Comparison of ENCODE assay signal across 1 cellular context in genomic region chr6:163414117-163414366, GRCh38.
TF ChIP-seq lines count a peak whose summit lies in the region.

No MANE protein-coding gene starts in this region.

TF ChIP-seq in HepG2, 621 proteins besides CTCF, POLR2A, EP300 and RAD21 (continued from another document and continues in another):
- TF ChIP-seq ATF1 (CRISPR knock-in tag; IDR thresholded peaks at IDR 0.05) (no peak), ZNF556 (CRISPR knock-in tag; IDR thresholded peaks at IDR 0.05; ENCODE audit: borderline replicate concordance) (no peak), RFXANK (CRISPR knock-in tag; IDR thresholded peaks at IDR 0.05) (no peak), TAF1 (CRISPR knock-in tag; IDR thresholded peaks at IDR 0.05) (peak; percentile 3; the same call in 1 of the 2 replicates), ZNF75D (CRISPR knock-in tag; IDR thresholded peaks at IDR 0.05; ENCODE audit: borderline replicate concordance) (no peak), ZNF235 (CRISPR knock-in tag; IDR thresholded peaks at IDR 0.05; ENCODE audit: borderline replicate concordance) (no peak), KDM2A (CRISPR knock-in tag; IDR thresholded peaks at IDR 0.05; ENCODE audit: borderline replicate concordance, low read depth) (no peak), ZC3H4 (CRISPR knock-in tag; IDR thresholded peaks at IDR 0.05; ENCODE audit: borderline replicate concordance) (no peak), SP5 (CRISPR knock-in tag; IDR thresholded peaks at IDR 0.05; ENCODE audit: borderline replicate concordance, low read depth) (no peak), DBP (CRISPR knock-in tag; IDR thresholded peaks at IDR 0.05; ENCODE audit: not compliant biosample characterization) (no peak), KAT8 (CRISPR knock-in tag; IDR thresholded peaks at IDR 0.05) (no peak), ZNF253 (CRISPR knock-in tag; IDR thresholded peaks at IDR 0.05; ENCODE audit: borderline replicate concordance) (no peak), ZNF772 (CRISPR knock-in tag; IDR thresholded peaks at IDR 0.05) (no peak), RARG (CRISPR knock-in tag; IDR thresholded peaks at IDR 0.05; ENCODE audit: low read depth) (no peak), CREM (IDR thresholded peaks at IDR 0.05) (peak; percentile 22; the same call in 1 of the 2 replicates), CREM (CRISPR knock-in tag; IDR thresholded peaks at IDR 0.05) (no peak), PAXIP1 (CRISPR knock-in tag; conservative IDR thresholded peaks at IDR 0.05) (no peak), SPEN (CRISPR knock-in tag; IDR thresholded peaks at IDR 0.05; ENCODE audit: low read depth) (no peak), SIN3A (IDR thresholded peaks at IDR 0.05; ENCODE audit: borderline replicate concordance, low read depth, low read length) (0 out of 2 replicates have a peak, but pooled peaks have one; percentile 32), ZNF383 (CRISPR knock-in tag; IDR thresholded peaks at IDR 0.05; ENCODE audit: borderline replicate concordance) (no peak), PHF8 (CRISPR knock-in tag; IDR thresholded peaks at IDR 0.05) (peak; percentile 64; the same call in 1 of the 2 replicates), ZSCAN31 (CRISPR knock-in tag; IDR thresholded peaks at IDR 0.05; ENCODE audit: low read depth) (peak; percentile 1; the same call in 1 of the 2 replicates), TBX2 (CRISPR knock-in tag; IDR thresholded peaks at IDR 0.05; ENCODE audit: borderline replicate concordance) (no peak), ZNF432 (CRISPR knock-in tag; IDR thresholded peaks at IDR 0.05; ENCODE audit: borderline replicate concordance) (no peak), ZFYVE20 (CRISPR knock-in tag; IDR thresholded peaks at IDR 0.05; ENCODE audit: borderline replicate concordance, low read depth) (0 out of 2 replicates have a peak, but pooled peaks have one; percentile 3), ARID5B (CRISPR knock-in tag; IDR thresholded peaks at IDR 0.05) (no peak)
- TF ChIP-seq, protein P1, sequence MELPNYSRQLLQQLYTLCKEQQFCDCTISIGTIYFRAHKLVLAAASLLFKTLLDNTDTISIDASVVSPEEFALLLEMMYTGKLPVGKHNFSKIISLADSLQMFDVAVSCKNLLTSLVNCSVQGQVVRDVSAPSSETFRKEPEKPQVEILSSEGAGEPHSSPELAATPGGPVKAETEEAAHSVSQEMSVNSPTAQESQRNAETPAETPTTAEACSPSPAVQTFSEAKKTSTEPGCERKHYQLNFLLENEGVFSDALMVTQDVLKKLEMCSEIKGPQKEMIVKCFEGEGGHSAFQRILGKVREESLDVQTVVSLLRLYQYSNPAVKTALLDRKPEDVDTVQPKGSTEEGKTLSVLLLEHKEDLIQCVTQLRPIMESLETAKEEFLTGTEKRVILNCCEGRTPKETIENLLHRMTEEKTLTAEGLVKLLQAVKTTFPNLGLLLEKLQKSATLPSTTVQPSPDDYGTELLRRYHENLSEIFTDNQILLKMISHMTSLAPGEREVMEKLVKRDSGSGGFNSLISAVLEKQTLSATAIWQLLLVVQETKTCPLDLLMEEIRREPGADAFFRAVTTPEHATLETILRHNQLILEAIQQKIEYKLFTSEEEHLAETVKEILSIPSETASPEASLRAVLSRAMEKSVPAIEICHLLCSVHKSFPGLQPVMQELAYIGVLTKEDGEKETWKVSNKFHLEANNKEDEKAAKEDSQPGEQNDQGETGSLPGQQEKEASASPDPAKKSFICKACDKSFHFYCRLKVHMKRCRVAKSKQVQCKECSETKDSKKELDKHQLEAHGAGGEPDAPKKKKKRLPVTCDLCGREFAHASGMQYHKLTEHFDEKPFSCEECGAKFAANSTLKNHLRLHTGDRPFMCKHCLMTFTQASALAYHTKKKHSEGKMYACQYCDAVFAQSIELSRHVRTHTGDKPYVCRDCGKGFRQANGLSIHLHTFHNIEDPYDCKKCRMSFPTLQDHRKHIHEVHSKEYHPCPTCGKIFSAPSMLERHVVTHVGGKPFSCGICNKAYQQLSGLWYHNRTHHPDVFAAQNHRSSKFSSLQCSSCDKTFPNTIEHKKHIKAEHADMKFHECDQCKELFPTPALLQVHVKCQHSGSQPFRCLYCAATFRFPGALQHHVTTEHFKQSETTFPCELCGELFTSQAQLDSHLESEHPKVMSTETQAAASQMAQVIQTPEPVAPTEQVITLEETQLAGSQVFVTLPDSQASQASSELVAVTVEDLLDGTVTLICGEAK (IDR thresholded peaks at IDR 0.05): no peak
- TF ChIP-seq, protein P1 (CRISPR knock-in tag; IDR thresholded peaks at IDR 0.05): no peak
- TF ChIP-seq, protein P2, sequence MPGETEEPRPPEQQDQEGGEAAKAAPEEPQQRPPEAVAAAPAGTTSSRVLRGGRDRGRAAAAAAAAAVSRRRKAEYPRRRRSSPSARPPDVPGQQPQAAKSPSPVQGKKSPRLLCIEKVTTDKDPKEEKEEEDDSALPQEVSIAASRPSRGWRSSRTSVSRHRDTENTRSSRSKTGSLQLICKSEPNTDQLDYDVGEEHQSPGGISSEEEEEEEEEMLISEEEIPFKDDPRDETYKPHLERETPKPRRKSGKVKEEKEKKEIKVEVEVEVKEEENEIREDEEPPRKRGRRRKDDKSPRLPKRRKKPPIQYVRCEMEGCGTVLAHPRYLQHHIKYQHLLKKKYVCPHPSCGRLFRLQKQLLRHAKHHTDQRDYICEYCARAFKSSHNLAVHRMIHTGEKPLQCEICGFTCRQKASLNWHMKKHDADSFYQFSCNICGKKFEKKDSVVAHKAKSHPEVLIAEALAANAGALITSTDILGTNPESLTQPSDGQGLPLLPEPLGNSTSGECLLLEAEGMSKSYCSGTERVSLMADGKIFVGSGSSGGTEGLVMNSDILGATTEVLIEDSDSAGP (CRISPR knock-in tag; IDR thresholded peaks at IDR 0.05; ENCODE audit: borderline replicate concordance): no peak
- TF ChIP-seq, protein P3, sequence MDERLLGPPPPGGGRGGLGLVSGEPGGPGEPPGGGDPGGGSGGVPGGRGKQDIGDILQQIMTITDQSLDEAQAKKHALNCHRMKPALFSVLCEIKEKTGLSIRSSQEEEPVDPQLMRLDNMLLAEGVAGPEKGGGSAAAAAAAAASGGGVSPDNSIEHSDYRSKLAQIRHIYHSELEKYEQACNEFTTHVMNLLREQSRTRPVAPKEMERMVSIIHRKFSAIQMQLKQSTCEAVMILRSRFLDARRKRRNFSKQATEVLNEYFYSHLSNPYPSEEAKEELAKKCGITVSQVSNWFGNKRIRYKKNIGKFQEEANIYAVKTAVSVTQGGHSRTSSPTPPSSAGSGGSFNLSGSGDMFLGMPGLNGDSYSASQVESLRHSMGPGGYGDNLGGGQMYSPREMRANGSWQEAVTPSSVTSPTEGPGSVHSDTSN (CRISPR knock-in tag; IDR thresholded peaks at IDR 0.05): no peak
- TF ChIP-seq, protein P4, sequence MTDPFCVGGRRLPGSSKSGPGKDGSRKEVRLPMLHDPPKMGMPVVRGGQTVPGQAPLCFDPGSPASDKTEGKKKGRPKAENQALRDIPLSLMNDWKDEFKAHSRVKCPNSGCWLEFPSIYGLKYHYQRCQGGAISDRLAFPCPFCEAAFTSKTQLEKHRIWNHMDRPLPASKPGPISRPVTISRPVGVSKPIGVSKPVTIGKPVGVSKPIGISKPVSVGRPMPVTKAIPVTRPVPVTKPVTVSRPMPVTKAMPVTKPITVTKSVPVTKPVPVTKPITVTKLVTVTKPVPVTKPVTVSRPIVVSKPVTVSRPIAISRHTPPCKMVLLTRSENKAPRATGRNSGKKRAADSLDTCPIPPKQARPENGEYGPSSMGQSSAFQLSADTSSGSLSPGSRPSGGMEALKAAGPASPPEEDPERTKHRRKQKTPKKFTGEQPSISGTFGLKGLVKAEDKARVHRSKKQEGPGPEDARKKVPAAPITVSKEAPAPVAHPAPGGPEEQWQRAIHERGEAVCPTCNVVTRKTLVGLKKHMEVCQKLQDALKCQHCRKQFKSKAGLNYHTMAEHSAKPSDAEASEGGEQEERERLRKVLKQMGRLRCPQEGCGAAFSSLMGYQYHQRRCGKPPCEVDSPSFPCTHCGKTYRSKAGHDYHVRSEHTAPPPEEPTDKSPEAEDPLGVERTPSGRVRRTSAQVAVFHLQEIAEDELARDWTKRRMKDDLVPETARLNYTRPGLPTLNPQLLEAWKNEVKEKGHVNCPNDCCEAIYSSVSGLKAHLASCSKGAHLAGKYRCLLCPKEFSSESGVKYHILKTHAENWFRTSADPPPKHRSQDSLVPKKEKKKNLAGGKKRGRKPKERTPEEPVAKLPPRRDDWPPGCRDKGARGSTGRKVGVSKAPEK (CRISPR knock-in tag; IDR thresholded peaks at IDR 0.05; ENCODE audit: borderline replicate concordance): no peak
- TF ChIP-seq, protein P5, sequence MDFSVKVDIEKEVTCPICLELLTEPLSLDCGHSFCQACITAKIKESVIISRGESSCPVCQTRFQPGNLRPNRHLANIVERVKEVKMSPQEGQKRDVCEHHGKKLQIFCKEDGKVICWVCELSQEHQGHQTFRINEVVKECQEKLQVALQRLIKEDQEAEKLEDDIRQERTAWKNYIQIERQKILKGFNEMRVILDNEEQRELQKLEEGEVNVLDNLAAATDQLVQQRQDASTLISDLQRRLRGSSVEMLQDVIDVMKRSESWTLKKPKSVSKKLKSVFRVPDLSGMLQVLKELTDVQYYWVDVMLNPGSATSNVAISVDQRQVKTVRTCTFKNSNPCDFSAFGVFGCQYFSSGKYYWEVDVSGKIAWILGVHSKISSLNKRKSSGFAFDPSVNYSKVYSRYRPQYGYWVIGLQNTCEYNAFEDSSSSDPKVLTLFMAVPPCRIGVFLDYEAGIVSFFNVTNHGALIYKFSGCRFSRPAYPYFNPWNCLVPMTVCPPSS (IDR thresholded peaks at IDR 0.05): no peak
